1 cellular context compared by ENCODE assay signal in the genomic region with DNA sequence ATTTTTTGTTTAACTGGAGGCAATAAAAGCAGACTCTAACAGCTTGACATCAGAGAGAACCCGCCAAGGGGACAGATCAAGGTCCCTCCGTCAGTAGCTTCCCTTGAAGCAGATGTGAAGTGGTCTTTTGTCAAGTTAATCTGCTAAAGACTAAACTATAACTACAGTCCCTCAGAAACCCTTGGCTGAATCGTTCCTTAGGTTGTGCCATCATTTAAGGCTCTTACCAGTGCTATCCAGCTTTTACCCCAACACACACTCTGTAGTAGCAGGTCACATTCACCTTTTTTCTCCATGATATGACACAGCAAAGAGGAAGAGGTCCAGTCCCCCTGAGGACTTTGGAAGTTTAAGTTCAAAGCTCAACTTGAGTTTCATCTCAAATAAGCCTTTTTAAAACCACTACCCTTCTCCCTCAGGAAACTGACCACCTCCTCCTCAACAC.
TF ChIP-seq lines count a peak whose summit lies in the region.

No MANE protein-coding gene starts in this region.

TF ChIP-seq in A549, 52 proteins besides CTCF, POLR2A, EP300 and RAD21 (continued from another document):
- TF ChIP-seq RNF2 (IDR thresholded peaks at IDR 0.05; ENCODE audit: borderline replicate concordance, low read depth): no peak
- TF ChIP-seq HEYL (CRISPR knock-in tag; IDR thresholded peaks at IDR 0.05): no peak
- TF ChIP-seq NFE2L2 (conservative IDR thresholded peaks at IDR 0.05; ENCODE audit: low read length): no peak
- TF ChIP-seq EHMT2 (IDR thresholded peaks at IDR 0.05; ENCODE audit: low read depth): no peak
- TF ChIP-seq JUNB (IDR thresholded peaks at IDR 0.05): no peak
- no peak for TF ChIP-seq FOXS1 (CRISPR knock-in tag; IDR thresholded peaks at IDR 0.05)
- TF ChIP-seq GATA3 (IDR thresholded peaks at IDR 0.05; ENCODE audit: borderline replicate concordance): no peak
